1 cellular context compared by ENCODE assay signal in genomic region chr3:186571644-186572013, GRCh38.
TF ChIP-seq lines count a peak whose summit lies in the region.

No MANE protein-coding gene starts in this region.

TF ChIP-seq in H1, 55 proteins besides CTCF, POLR2A, EP300 and RAD21:
- no peak for TF ChIP-seq E2F6 (IDR thresholded peaks at IDR 0.05)
- TF ChIP-seq YY1 (IDR thresholded peaks at IDR 0.05; ENCODE audit: low read depth, low read length): no peak
- TF ChIP-seq EGR1 (IDR thresholded peaks at IDR 0.05; ENCODE audit: borderline replicate concordance, low read depth, low read length): no peak
- no peak for TF ChIP-seq CTBP2 (IDR thresholded peaks at IDR 0.05; ENCODE audit: borderline replicate concordance, insufficient read depth, insufficient read length, low read length)
- no peak for TF ChIP-seq CREB1 (IDR thresholded peaks at IDR 0.05)
- no peak for TF ChIP-seq SRF (IDR thresholded peaks at IDR 0.05; ENCODE audit: low read depth, low read length)
- no peak for TF ChIP-seq CBX8 (IDR thresholded peaks at IDR 0.05; ENCODE audit: borderline replicate concordance, low read depth, low read length)
- TF ChIP-seq SIX5 (IDR thresholded peaks at IDR 0.05; ENCODE audit: low read depth, low read length): no peak
- no peak for TF ChIP-seq RBBP5 (IDR thresholded peaks at IDR 0.05; ENCODE audit: borderline replicate concordance, low read depth, low read length)
- TF ChIP-seq GABPA (IDR thresholded peaks at IDR 0.05; ENCODE audit: borderline replicate concordance, insufficient read depth, low read length): no peak
- no peak for TF ChIP-seq ATF2 (IDR thresholded peaks at IDR 0.05; ENCODE audit: low read length)
- TF ChIP-seq GTF2F1 (IDR thresholded peaks at IDR 0.05; ENCODE audit: borderline replicate concordance, low read depth, low read length): no peak
- no peak for TF ChIP-seq SIN3A (conservative IDR thresholded peaks at IDR 0.05 in 1 of 2, IDR thresholded peaks at IDR 0.05 in 1 of 2; ENCODE audit: low read depth in 1 of 2, low read length in 2 of 2)
- TF ChIP-seq ASH2L (IDR thresholded peaks at IDR 0.05; ENCODE audit: low read length): no peak
- no peak for TF ChIP-seq CEBPB (IDR thresholded peaks at IDR 0.05; ENCODE audit: low read depth, low read length)
- no peak for TF ChIP-seq NRF1 (IDR thresholded peaks at IDR 0.05; ENCODE audit: low read depth, low read length)
- TF ChIP-seq SP2 (IDR thresholded peaks at IDR 0.05; ENCODE audit: low read length): no peak
